Comparison of ENCODE assay signal across 8 cellular contexts in genomic region chr15:51649659-51650521, GRCh38. TPM values are rescaled to one million over a fixed set of nuclear protein-coding genes. Genes with fewer than 3 reads are reported as not detected.
DNase-seq lines count a peak whose midpoint lies in the region; ATAC-seq and TF ChIP-seq lines count a peak whose summit lies in the region.

No MANE protein-coding gene starts in this region.

- H3K9me3 Mint-ChIP-seq in activated naive CD4-positive, alpha-beta T cell treated with anti-CD3 and anti-CD28 coated beads for 36 hours: no peaks in the 10 kb centered on the region

- no peak overlapping the region for H3K27ac Mint-ChIP-seq in activated naive CD4-positive, alpha-beta T cell treated with anti-CD3 and anti-CD28 coated beads for 36 hours

- ATAC-seq in HG03521 (IDR thresholded peaks at IDR 0.05; ENCODE audit: unreplicated experiment): peak; percentile 67

- TF ChIP-seq POLR2A in erythroblast (IDR thresholded peaks at IDR 0.05; ENCODE audit: low read length): no peak

- no peaks in the 10 kb centered on the region for H3K36me3 Mint-ChIP-seq in activated naive CD4-positive, alpha-beta T cell treated with anti-CD3 and anti-CD28 coated beads for 36 hours (ENCODE audit: low read depth)

- H3K4me3 Mint-ChIP-seq in activated naive CD4-positive, alpha-beta T cell treated with anti-CD3 and anti-CD28 coated beads for 36 hours: no peak overlapping the region

- H3K4me1 Mint-ChIP-seq in activated naive CD4-positive, alpha-beta T cell treated with anti-CD3 and anti-CD28 coated beads for 36 hours (ENCODE audit: low read depth): no peaks in the 10 kb centered on the region

- intact Hi-C loops in activated naive CD4-positive, alpha-beta T cell treated with anti-CD3 and anti-CD28 coated beads for 36 hours (cut with micrococcal nuclease): loop anchor here (1.0 to 10.0 kb wide), 5 partner anchors 77 to 575 kb away; no protein-coding TSS in a partner anchor

- DNase-seq in activated naive CD4-positive, alpha-beta T cell treated with anti-CD3 and anti-CD28 coated beads for 36 hours: peak; percentile 60
- no peak for DNase-seq in activated naive CD4-positive, alpha-beta T cell (lab: John Stamatoyannopoulos, UW)
- DNase-seq in NCI-H524 (lab: John Stamatoyannopoulos, UW): peak; percentile 76 to 92
- DNase-seq in activated CD4-positive, alpha-beta T cell treated with anti-CD3 and anti-CD28 coated beads for 48 hours: peak; percentile 28
- peak; percentile 83 to 88 for DNase-seq in erythroblast (lab: John Stamatoyannopoulos, UW)
- DNase-seq in myocyte (ENCODE audit: low read depth): peak; percentile 79
- DNase-seq in mesenteric fat pad (ENCODE audit: low spot score): no peak

- CTCF ChIA-PET in activated naive CD4-positive, alpha-beta T cell treated with anti-CD3 and anti-CD28 coated beads for 36 hours (lab: Charles Lee): interaction anchor here (0.6 to 8.7 kb wide), 33 partner anchors 8 to 576 kb away, joined by 3 to 201 read pairs (median 4); partner anchors contain the start of genes DMXL2, SCG3 and TMOD2

- no peaks in the 10 kb centered on the region for H3K27me3 Mint-ChIP-seq in activated naive CD4-positive, alpha-beta T cell treated with anti-CD3 and anti-CD28 coated beads for 36 hours (ENCODE audit: low read depth)

RNA-seq across cellular contexts. Expression of gene DMXL2, which starts 27.3 kb away (rescaled TPM):
- total RNA-seq in activated naive CD4-positive, alpha-beta T cell treated with anti-CD3 and anti-CD28 coated beads for 36 hours: 10 to 100 TPM in 1 of 2 experiments, 1 to 10 TPM in 1; 10.0 TPM
- 27.9 and 29.6 TPM in 2 replicates for total RNA-seq in myocyte
- polyA plus RNA-seq in myocyte (2012): 8.5 TPM
- 46.7 TPM for total RNA-seq in mesenteric fat pad

RNA-seq across cellular contexts. Expression of gene SCG3, which starts 31.4 kb away (rescaled TPM):
- total RNA-seq in activated naive CD4-positive, alpha-beta T cell treated with anti-CD3 and anti-CD28 coated beads for 36 hours: not detected
- not detected in 2 replicates for total RNA-seq in myocyte
- not detected for polyA plus RNA-seq in myocyte (2012)
- total RNA-seq in mesenteric fat pad: not detected

Comparison
In these comparisons a context has a peak if more than half of its experiments do, and no peak if none do; other contexts are left out.
1. DNase-seq: peak in activated naive CD4-positive, alpha-beta T cell treated with anti-CD3 and anti-CD28 coated beads for 36 hours (single experiment), NCI-H524 (2 of 2), activated CD4-positive, alpha-beta T cell treated with anti-CD3 and anti-CD28 coated beads for 48 hours (single experiment), erythroblast (2 of 2) and myocyte (single experiment); none in activated naive CD4-positive, alpha-beta T cell (0 of 4) and mesenteric fat pad (single experiment).